In the genomic region with DNA sequence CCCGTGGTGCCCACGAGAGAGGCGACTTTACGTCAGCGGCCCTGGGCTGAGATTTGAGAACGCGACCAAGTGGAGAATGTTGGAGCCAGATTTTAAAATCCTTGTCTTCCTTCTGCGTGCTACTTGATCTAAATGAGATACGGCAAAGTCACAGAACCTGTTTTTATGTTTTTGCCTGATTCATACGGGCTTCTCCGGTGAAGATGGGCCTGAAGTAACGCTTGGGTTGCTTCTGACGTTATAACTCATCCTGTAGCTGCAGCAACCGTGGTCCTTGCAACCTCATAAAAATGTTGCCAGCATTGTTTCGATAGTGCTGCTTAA, we compare ENCODE assay signal across 8 cellular contexts. TPM values are rescaled to one million over a fixed set of nuclear protein-coding genes. Genes with fewer than 3 reads are reported as not detected.
A peak's percentile ranks its signal among the peaks of the same experiment; 100 is the strongest.
DNase-seq lines count a peak whose midpoint lies in the region; ATAC-seq and TF ChIP-seq lines count a peak whose summit lies in the region.

No MANE protein-coding gene starts in this region.

- peak overlapping the region; percentile 80 for H3K27ac ChIP-seq in cingulate gyrus (ENCODE audit: low read depth, low read length)

- peaks cover 21% of the 10 kb centered on the region for H3K4me1 ChIP-seq in mucosa of descending colon (ENCODE audit: low read depth)

- no peaks in the 10 kb centered on the region for H3K36me3 ChIP-seq in mucosa of descending colon (ENCODE audit: low read depth)

- H3K9me3 ChIP-seq in mucosa of descending colon: no peaks in the 10 kb centered on the region

- peak; percentile 21 for ATAC-seq in mucosa of descending colon

- intact Hi-C loops in mucosa of descending colon (cut with DNase I, micrococcal nuclease): no loop called here

- DNase-seq in DMS79 treated with DMSO at 0.1 percent for 48 hours (lab: John Stamatoyannopoulos, UW) (peak; percentile 33), LNCaP clone FGC (ENCODE audit: low read depth) (peak; percentile 49), mucosa of descending colon (no peak), dermis blood vessel endothelial cell (no peak), SIG-M5 (lab: John Stamatoyannopoulos, UW) (no peak), activated gamma-delta T cell treated with Interleukin-2 at 50 U/mL for 16 hours (no peak)
- no peak for DNase-seq in stimulated activated CD8-positive, alpha-beta memory T cell treated with anti-CD3 and anti-CD28 coated beads, Interleukin-4, amount 100 ng/mL, for 48 hours

- H3K4me3 ChIP-seq in LNCaP clone FGC (ENCODE audit: low read depth, low read length) (peak overlapping the region; percentile 95), mucosa of descending colon (peak overlapping the region; percentile 64)

- TF ChIP-seq CTCF in LNCaP clone FGC (IDR thresholded peaks at IDR 0.05; ENCODE audit: control insufficient read depth, extremely low read depth, insufficient read depth) (no peak), mucosa of descending colon (IDR thresholded peaks at IDR 0.05) (no peak)

RNA-seq across cellular contexts. Expression of a gene that starts 0.5 kb away (rescaled TPM):
- 10 to 100 TPM; 31.8 to 48.2 (median 38.7) TPM for total RNA-seq in mucosa of descending colon
- 15.7 and 23.0 TPM in 2 replicates for total RNA-seq in dermis blood vessel endothelial cell

Comparison
In these comparisons a context has a peak if more than half of its experiments do, and no peak if none do; other contexts are left out.
1. DNase-seq: peak in DMS79 treated with DMSO at 0.1 percent for 48 hours (single experiment) and LNCaP clone FGC (single experiment); none in mucosa of descending colon (0 of 3), stimulated activated CD8-positive, alpha-beta memory T cell treated with anti-CD3 and anti-CD28 coated beads, Interleukin-4, amount 100 ng/mL, for 48 hours (single experiment), dermis blood vessel endothelial cell (single experiment), SIG-M5 (single experiment) and activated gamma-delta T cell treated with Interleukin-2 at 50 U/mL for 16 hours (single experiment).